ENCODE assay signal across 22 cellular contexts in the genomic region with DNA sequence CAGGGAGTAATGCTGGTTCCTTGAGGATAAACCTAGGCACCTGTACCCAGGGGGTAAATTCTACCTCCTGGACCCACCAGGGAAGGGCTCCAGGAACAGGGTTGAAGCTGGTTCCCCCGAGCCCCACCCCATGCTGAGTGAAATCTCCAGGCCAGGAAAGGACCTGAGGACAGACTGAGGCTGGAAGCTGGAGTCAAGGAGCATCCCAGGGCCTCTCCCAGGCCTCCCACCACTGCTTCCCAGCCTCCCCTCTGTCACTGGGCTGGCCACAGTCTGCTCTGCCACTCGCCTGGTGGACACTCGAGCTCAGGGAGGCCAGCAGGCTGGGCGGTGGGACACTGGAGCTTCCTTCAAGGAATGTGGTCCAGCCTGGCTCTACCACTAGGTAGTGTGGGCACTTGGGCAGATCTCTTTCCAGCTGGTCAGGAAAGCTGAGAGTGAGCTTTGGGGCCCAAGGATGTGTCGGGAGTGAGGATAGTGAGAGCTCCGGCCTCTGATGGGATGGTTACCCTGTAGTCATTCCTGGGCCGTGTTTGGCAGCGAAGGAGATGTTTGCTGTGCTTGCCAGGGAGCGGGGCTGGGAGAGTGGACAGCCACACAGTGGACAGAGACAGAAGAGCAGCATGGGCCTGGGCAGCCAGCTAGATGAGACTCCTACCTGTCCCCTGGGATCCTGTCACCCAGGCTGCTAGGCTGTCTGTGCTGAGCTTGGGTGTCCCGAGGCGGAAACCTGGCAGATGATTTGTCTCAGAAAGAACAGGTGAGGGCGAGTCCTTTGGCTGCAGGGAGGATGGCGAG. TPM values are rescaled to one million over a fixed set of nuclear protein-coding genes. Genes with fewer than 3 reads are reported as not detected.
A peak's percentile ranks its signal among the peaks of the same experiment; 100 is the strongest.
DNase-seq lines count a peak whose midpoint lies in the region; ATAC-seq, FAIRE-seq and TF ChIP-seq lines count a peak whose summit lies in the region.
"Had no signal": no experiment of that assay in that cellular context is flagged by ENCODE, and none has a peak within 500 bp of the region (broad histone marks: within the 10 kb centered on the region; RNA-seq: fewer than 3 reads in every experiment).

No MANE protein-coding gene starts in this region.

- DNase-seq in T-helper 1 cell (no peak), kidney (peak; percentile 52), cortex of kidney (lab: John Stamatoyannopoulos, UW) (no peak), progenitor cell of endocrine pancreas (ENCODE audit: low spot score, unreplicated experiment) (no peak)
- DNase-seq: 8988T; activated CD4-positive, CD25-positive, alpha-beta regulatory T cell treated with anti-CD3 and anti-CD28 coated beads, Interleukin-2, amount 50 U/mL, for 72 hours; CD4-positive, CD25-positive, alpha-beta regulatory T cell; gastrocnemius medialis; naive B cell; NCI-H1694 treated with DMSO at 0.1 percent for 48 hours; NCI-H446; SHP77; stimulated activated naive CD4-positive, alpha-beta T cell had no signal

- intact Hi-C loops in kidney (cut with DNase I) = no loop called here

- H3K4me1 ChIP-seq in kidney (ENCODE audit: control insufficient read depth in 1 of 2, insufficient read depth in 1 of 2, low read depth in 1 of 2, low read length in 2 of 2) = peaks cover 17 to 61% of the 10 kb centered on the region in 2 donors
- H3K4me1 ChIP-seq: psoas muscle had no signal

- peaks cover 19% of the 10 kb centered on the region for H3K4me1 Mint-ChIP-seq in T-helper 1 cell treated with Interleukin-12 subunit alpha and Interleukin-12 subunit beta and Interleukin-4 antibody, amounts not matched to agents 30 μg/mL and 1 μg/mL, for 36 hours (ENCODE audit: low read depth)
- peaks cover 44% of the 10 kb centered on the region for H3K4me1 Mint-ChIP-seq in stimulated activated memory B cell treated with anti-CD40 and anti-IgM and Interleukin-4, amounts not matched to agents 10 μg/mL and 1 μg/mL and 100 μg/mL, for 72 hours
- H3K4me1 Mint-ChIP-seq in progenitor cell of endocrine pancreas (ENCODE audit: low read depth) = peaks cover 21% of the 10 kb centered on the region

- FAIRE-seq in kidney (lab: Jason Lieb, UNC) = no peak
- FAIRE-seq: astrocyte had no signal

- peaks cover 5 to 10% of the 10 kb centered on the region in 2 donors for H3K36me3 ChIP-seq in kidney (ENCODE audit: control insufficient read depth in 1 of 2, insufficient read depth in 2 of 2, low read length in 2 of 2)
- H3K36me3 ChIP-seq: gastrocnemius medialis, upper lobe of left lung had no signal

- no peak for ATAC-seq in stimulated activated memory B cell treated with anti-CD40 and anti-IgM and Interleukin-4, amounts not matched to agents 10 μg/mL and 1 μg/mL and 100 μg/mL, for 72 hours
- ATAC-seq in HG03432 (IDR thresholded peaks at IDR 0.05; ENCODE audit: unreplicated experiment) = no peak
- ATAC-seq: gastrocnemius medialis, psoas muscle had no signal

- H3K27ac ChIP-seq in VCaP = peak overlapping the region; percentile 90
- peak overlapping the region; percentile 61 to 66 for H3K27ac ChIP-seq in kidney (ENCODE audit: low read depth in 2 of 2, low read length in 2 of 2)
- H3K27ac ChIP-seq: gastrocnemius medialis, psoas muscle, upper lobe of left lung had no signal

- peaks cover 32% of the 10 kb centered on the region for H3K27me3 Mint-ChIP-seq in T-helper 1 cell treated with Interleukin-12 subunit alpha and Interleukin-12 subunit beta and Interleukin-4 antibody, amounts not matched to agents 30 μg/mL and 1 μg/mL, for 36 hours (ENCODE audit: low read depth)
- peaks cover 45% of the 10 kb centered on the region for H3K27me3 Mint-ChIP-seq in stimulated activated memory B cell treated with anti-CD40 and anti-IgM and Interleukin-4, amounts not matched to agents 10 μg/mL and 1 μg/mL and 100 μg/mL, for 72 hours
- peaks cover 7% of the 10 kb centered on the region for H3K27me3 Mint-ChIP-seq in progenitor cell of endocrine pancreas

- no peak overlapping the region for H3K9ac ChIP-seq in kidney (ENCODE audit: low read length in 2 of 2)

- no peak overlapping the region for H3K4me3 Mint-ChIP-seq in T-helper 1 cell treated with Interleukin-12 subunit alpha and Interleukin-12 subunit beta and Interleukin-4 antibody, amounts not matched to agents 30 μg/mL and 1 μg/mL, for 36 hours
- H3K4me3 Mint-ChIP-seq in stimulated activated memory B cell treated with anti-CD40 and anti-IgM and Interleukin-4, amounts not matched to agents 10 μg/mL and 1 μg/mL and 100 μg/mL, for 72 hours = no peak overlapping the region
- H3K4me3 Mint-ChIP-seq in progenitor cell of endocrine pancreas (ENCODE audit: low read depth) = no peak overlapping the region

- H3K9me3 ChIP-seq in kidney (ENCODE audit: control insufficient read depth in 1 of 2, low read length in 2 of 2) = no peaks in the 10 kb centered on the region
- H3K9me3 ChIP-seq: gastrocnemius medialis, psoas muscle, upper lobe of left lung had no signal

- H3K36me3 Mint-ChIP-seq in T-helper 1 cell treated with Interleukin-12 subunit alpha and Interleukin-12 subunit beta and Interleukin-4 antibody, amounts not matched to agents 30 μg/mL and 1 μg/mL, for 36 hours (ENCODE audit: low read depth) = peaks cover 2% of the 10 kb centered on the region
- H3K36me3 Mint-ChIP-seq in stimulated activated memory B cell treated with anti-CD40 and anti-IgM and Interleukin-4, amounts not matched to agents 10 μg/mL and 1 μg/mL and 100 μg/mL, for 72 hours = no peaks in the 10 kb centered on the region
- H3K36me3 Mint-ChIP-seq in progenitor cell of endocrine pancreas (ENCODE audit: insufficient read depth) = peaks cover 5% of the 10 kb centered on the region
- H3K36me3 Mint-ChIP-seq: CD4-positive, CD25-positive, alpha-beta regulatory T cell; naive B cell had no signal

- H3K4me3 ChIP-seq in kidney (ENCODE audit: low read length in 2 of 2) = no peak overlapping the region
- H3K4me3 ChIP-seq: gastrocnemius medialis, psoas muscle, upper lobe of left lung had no signal

- TF ChIP-seq CTCF in VCaP (conservative IDR thresholded peaks at IDR 0.05) (peak; percentile 75), kidney (IDR thresholded peaks at IDR 0.05; ENCODE audit: borderline replicate concordance, extremely low read depth, insufficient read depth) (no peak), progenitor cell of endocrine pancreas (IDR thresholded peaks at IDR 0.05; ENCODE audit: unreplicated experiment) (no peak)

- H3K9me3 Mint-ChIP-seq in T-helper 1 cell treated with Interleukin-12 subunit alpha and Interleukin-12 subunit beta and Interleukin-4 antibody, amounts not matched to agents 30 μg/mL and 1 μg/mL, for 36 hours = no peaks in the 10 kb centered on the region
- H3K9me3 Mint-ChIP-seq in stimulated activated memory B cell treated with anti-CD40 and anti-IgM and Interleukin-4, amounts not matched to agents 10 μg/mL and 1 μg/mL and 100 μg/mL, for 72 hours = no peaks in the 10 kb centered on the region
- H3K9me3 Mint-ChIP-seq in progenitor cell of endocrine pancreas (ENCODE audit: low read depth) = no peaks in the 10 kb centered on the region
- H3K9me3 Mint-ChIP-seq: naive B cell had no signal

- peak overlapping the region; percentile 57 for H3K27ac Mint-ChIP-seq in T-helper 1 cell treated with Interleukin-12 subunit alpha and Interleukin-12 subunit beta and Interleukin-4 antibody, amounts not matched to agents 30 μg/mL and 1 μg/mL, for 36 hours
- H3K27ac Mint-ChIP-seq in stimulated activated memory B cell treated with anti-CD40 and anti-IgM and Interleukin-4, amounts not matched to agents 10 μg/mL and 1 μg/mL and 100 μg/mL, for 72 hours = peak overlapping the region; percentile 82
- no peak overlapping the region for H3K27ac Mint-ChIP-seq in progenitor cell of endocrine pancreas
- H3K27ac Mint-ChIP-seq: CD4-positive, CD25-positive, alpha-beta regulatory T cell had no signal

RNA-seq across cellular contexts. Expression of gene OVOL1, which starts 3.4 kb away (rescaled TPM):
- 6.6 TPM for total RNA-seq in kidney
- polyA plus RNA-seq in kidney (ENCODE audit: insufficient read depth, low read depth, low replicate concordance) = 6.7 TPM
- 12.4 and 12.7 TPM in 2 replicates for total RNA-seq in progenitor cell of endocrine pancreas
- total RNA-seq: CD4-positive, CD25-positive, alpha-beta regulatory T cell; H4; lung microvascular endothelial cell; psoas muscle had no signal
- polyA plus RNA-seq: CD4-positive, CD25-positive, alpha-beta regulatory T cell had no signal

RNA-seq across cellular contexts. Expression of gene AP5B1, which starts 9.5 kb away (rescaled TPM):
- total RNA-seq in kidney (18.3 TPM), progenitor cell of endocrine pancreas (18.4 and 19.3 TPM in 2 replicates)
- polyA plus RNA-seq in kidney (ENCODE audit: insufficient read depth, low read depth, low replicate concordance) = 6.3 TPM

RNA-seq across cellular contexts. Expression of gene SNX32, which starts 43.5 kb away (rescaled TPM):
- total RNA-seq in kidney (1.0 TPM), progenitor cell of endocrine pancreas (3.6 and 4.6 TPM in 2 replicates)
- 0.43 TPM for polyA plus RNA-seq in kidney (ENCODE audit: insufficient read depth, low read depth, low replicate concordance)
- total RNA-seq: H4, psoas muscle had no signal
